ENCODE assay signal across 20 cellular contexts in genomic region chr11:111860257-111860656, GRCh38. TPM values are rescaled to one million over a fixed set of nuclear protein-coding genes. Genes with fewer than 3 reads are reported as not detected.
A peak's percentile ranks its signal among the peaks of the same experiment; 100 is the strongest.
DNase-seq lines count a peak whose midpoint lies in the region; ATAC-seq, FAIRE-seq and TF ChIP-seq lines count a peak whose summit lies in the region.
"Had no signal": no experiment of that assay in that cellular context is flagged by ENCODE, and none has a peak within 500 bp of the region (broad histone marks: within the 10 kb centered on the region; RNA-seq: fewer than 3 reads in every experiment).

No MANE protein-coding gene starts in this region.

- H3K36me3 ChIP-seq in right lobe of liver = peaks cover 0 to 8% (median 5%) of the 10 kb centered on the region in 4 donors

- H3K4me1 Mint-ChIP-seq in activated CD4-positive, alpha-beta T cell treated with anti-CD3 and anti-CD28 coated beads, Interleukin-2, amount 10 ng/mL, durations not matched to agents 7 days and 5 days = no peaks in the 10 kb centered on the region
- H3K4me1 Mint-ChIP-seq: CD4-positive, alpha-beta memory T cell had no signal

- H3K9me3 Mint-ChIP-seq in activated CD4-positive, alpha-beta T cell treated with anti-CD3 and anti-CD28 coated beads, Interleukin-2, amount 10 ng/mL, durations not matched to agents 7 days and 5 days = no peaks in the 10 kb centered on the region
- H3K9me3 Mint-ChIP-seq: CD4-positive, alpha-beta memory T cell had no signal

- TF ChIP-seq CTCF in right lobe of liver (IDR thresholded peaks at IDR 0.05) = no peak

- POLR2A ChIA-PET in activated CD4-positive, alpha-beta T cell treated with anti-CD3 and anti-CD28 coated beads, Interleukin-2, amount 10 ng/mL, durations not matched to agents 7 days and 5 days (lab: Charles Lee) = no interaction called here
- POLR2A ChIA-PET in HEK293T (lab: Yijun Ruan, JAX) = no interaction called here

- ATAC-seq in right lobe of liver = peak; percentile 91 to 94 (median 92)

- H3K27ac ChIP-seq in right lobe of liver = peak overlapping the region in 1 of 3 donors; percentile 64

- H3K4me3 Mint-ChIP-seq in activated CD4-positive, alpha-beta T cell treated with anti-CD3 and anti-CD28 coated beads, Interleukin-2, amount 10 ng/mL, durations not matched to agents 7 days and 5 days = no peak overlapping the region
- H3K4me3 Mint-ChIP-seq: CD4-positive, alpha-beta memory T cell had no signal

- TF ChIP-seq POLR2A in GM12891 (IDR thresholded peaks at IDR 0.05; ENCODE audit: low read depth, low read length) (no peak), right lobe of liver (IDR thresholded peaks at IDR 0.05) (no peak)

- WGBS in right lobe of liver (ENCODE audit: insufficient coverage, low coverage, low lambda C conversion rate, missing lambda C conversion rate) = 23% methylated on average over 3 of the region's 3 CpGs

- no peak overlapping the region for H3K27ac Mint-ChIP-seq in activated CD4-positive, alpha-beta T cell treated with anti-CD3 and anti-CD28 coated beads, Interleukin-2, amount 10 ng/mL, durations not matched to agents 7 days and 5 days

- DNase-seq in GM12891 (ENCODE audit: insufficient read length, low spot score) (no peak), HTR-8/SVneo (ENCODE audit: insufficient read length, low spot score) (no peak), right lobe of liver (no peak), germinal center (ENCODE audit: low spot score) (no peak), HEK293T (ENCODE audit: extremely low spot score) (no peak)
- DNase-seq in activated CD4-positive, alpha-beta T cell treated with anti-CD3 and anti-CD28 coated beads, Interleukin-2, amount 10 ng/mL, durations not matched to agents 7 days and 5 days = no peak
- DNase-seq: C1 segment of cervical spinal cord; Calu3; CD4-positive, alpha-beta memory T cell; COR-L47; DMS53; DMS79 treated with DMSO at 0.1 percent for 48 hours; GF-D8; GOT3 had no signal

- H3K27me3 ChIP-seq in right lobe of liver = no peaks in the 10 kb centered on the region

- no peaks in the 10 kb centered on the region for H3K27me3 Mint-ChIP-seq in activated CD4-positive, alpha-beta T cell treated with anti-CD3 and anti-CD28 coated beads, Interleukin-2, amount 10 ng/mL, durations not matched to agents 7 days and 5 days
- H3K27me3 Mint-ChIP-seq: CD4-positive, alpha-beta memory T cell had no signal

- intact Hi-C loops in right lobe of liver (cut with DNase I) = no loop called here

- H3K4me3 ChIP-seq in right lobe of liver = no peak overlapping the region
- H3K4me3 ChIP-seq: HAP-1 had no signal

- H3K36me3 Mint-ChIP-seq in activated CD4-positive, alpha-beta T cell treated with anti-CD3 and anti-CD28 coated beads, Interleukin-2, amount 10 ng/mL, durations not matched to agents 7 days and 5 days (ENCODE audit: low read depth) = peaks cover 20% of the 10 kb centered on the region

- H3K9me3 ChIP-seq in right lobe of liver = no peaks in the 10 kb centered on the region
- H3K9me3 ChIP-seq: HAP-1 had no signal

- peaks cover 0 to 18% (median 6%) of the 10 kb centered on the region in 4 donors for H3K4me1 ChIP-seq in right lobe of liver
- H3K4me1 ChIP-seq: HAP-1 had no signal

- CTCF ChIA-PET in activated CD4-positive, alpha-beta T cell treated with anti-CD3 and anti-CD28 coated beads, Interleukin-2, amount 10 ng/mL, durations not matched to agents 7 days and 5 days (lab: Charles Lee) = interaction anchor here (1.2 kb wide), 1 partner anchor 14 kb away, joined by 3 read pairs; no protein-coding TSS in a partner anchor
- CTCF ChIA-PET in HEK293T (lab: Yijun Ruan, JAX) = no interaction called here

- FAIRE-seq in GM12891 (lab: Jason Lieb, UNC) (peak; percentile 13), HTR-8/SVneo (lab: Jason Lieb, UNC) (peak; percentile 80)
- FAIRE-seq: GM12892, H54 had no signal

TF ChIP-seq in GM12891, 5 proteins besides CTCF, POLR2A, EP300 and RAD21:
- TF ChIP-seq POLR2AphosphoS5 (IDR thresholded peaks at IDR 0.05; ENCODE audit: low read depth, low read length) = no peak
- TF ChIP-seq SPI1 (IDR thresholded peaks at IDR 0.05; ENCODE audit: low read depth, low read length) = no peak
- no peak for TF ChIP-seq TAF1 (IDR thresholded peaks at IDR 0.05; ENCODE audit: low read depth, low read length)
- no peak for TF ChIP-seq POU2F2 (IDR thresholded peaks at IDR 0.05; ENCODE audit: low read depth, low read length)
- TF ChIP-seq PAX5 (IDR thresholded peaks at IDR 0.05; ENCODE audit: insufficient read depth, low read length, severe bottlenecking) = no peak

TF ChIP-seq in HEK293T, 16 proteins besides CTCF, POLR2A, EP300 and RAD21:
- TF ChIP-seq FOXM1 (IDR thresholded peaks at IDR 0.05; ENCODE audit: borderline replicate concordance) = no peak
- TF ChIP-seq FOXA1 (IDR thresholded peaks at IDR 0.05) = no peak
- TF ChIP-seq CTBP1 (IDR thresholded peaks at IDR 0.05; ENCODE audit: borderline replicate concordance) = no peak
- TF ChIP-seq SP1 (IDR thresholded peaks at IDR 0.05) = no peak
- TF ChIP-seq FOXK2 (IDR thresholded peaks at IDR 0.05) = no peak
- no peak for TF ChIP-seq ZNF384 (IDR thresholded peaks at IDR 0.05)
- no peak for TF ChIP-seq PKNOX1 (IDR thresholded peaks at IDR 0.05)
TF ChIP-seq in HEK293T: peak in this region for 0.

RNA-seq across cellular contexts. Expression of gene ALG9, which starts 11.1 kb away (rescaled TPM):
- 22.9 TPM for polyA plus RNA-seq in GM12891 (2012; ENCODE audit: low read depth, missing spikeins)
- 10 to 100 TPM; 15.0 to 20.8 (median 18.2) TPM for total RNA-seq in right lobe of liver
- 10 to 100 TPM; 22.9 to 31.7 TPM for total RNA-seq in activated CD4-positive, alpha-beta T cell treated with anti-CD3 and anti-CD28 coated beads, Interleukin-2, amount 10 ng/mL, durations not matched to agents 7 days and 5 days

RNA-seq across cellular contexts. Expression of gene FDXACB1, which starts 18.7 kb away (rescaled TPM):
- polyA plus RNA-seq in GM12891 (2012; ENCODE audit: low read depth, missing spikeins) = 2.9 TPM
- 1 to 10 TPM in 4 of 6 experiments, under 1 TPM in 2; 0.90 to 1.3 (median 1.1) TPM for total RNA-seq in right lobe of liver
- total RNA-seq in activated CD4-positive, alpha-beta T cell treated with anti-CD3 and anti-CD28 coated beads, Interleukin-2, amount 10 ng/mL, durations not matched to agents 7 days and 5 days = 1 to 10 TPM; 4.2 to 5.1 TPM

RNA-seq across cellular contexts. Expression of gene CFAP68, which starts 19.1 kb away (rescaled TPM):
- 100 TPM for polyA plus RNA-seq in GM12891 (2012; ENCODE audit: low read depth, missing spikeins)
- 10 to 100 TPM; 10.6 to 22.9 (median 15.7) TPM for total RNA-seq in right lobe of liver
- total RNA-seq in activated CD4-positive, alpha-beta T cell treated with anti-CD3 and anti-CD28 coated beads, Interleukin-2, amount 10 ng/mL, durations not matched to agents 7 days and 5 days = 10 to 100 TPM; 18.3 to 26.5 TPM

RNA-seq across cellular contexts. Expression of gene CRYAB, which starts 51.3 kb away (rescaled TPM):
- polyA plus RNA-seq in GM12891 (2012; ENCODE audit: low read depth, missing spikeins) = not detected
- total RNA-seq in right lobe of liver = 10 to 100 TPM in 2 of 6 experiments, 1 to 10 TPM in 4; 3.6 to 10.5 (median 6.7) TPM
- not detected for total RNA-seq in activated CD4-positive, alpha-beta T cell treated with anti-CD3 and anti-CD28 coated beads, Interleukin-2, amount 10 ng/mL, durations not matched to agents 7 days and 5 days
- total RNA-seq: A172; CD4-positive, alpha-beta memory T cell; Daoy had no signal
- polyA plus RNA-seq: CD4-positive, alpha-beta memory T cell had no signal

RNA-seq across cellular contexts. Expression of gene HSPB2, which starts 52.3 kb away (rescaled TPM):
- not detected for polyA plus RNA-seq in GM12891 (2012; ENCODE audit: low read depth, missing spikeins)
- under 1 TPM in 2 of 6 experiments, not detected in 4; 0.20 to 0.49 TPM for total RNA-seq in right lobe of liver
- not detected for total RNA-seq in activated CD4-positive, alpha-beta T cell treated with anti-CD3 and anti-CD28 coated beads, Interleukin-2, amount 10 ng/mL, durations not matched to agents 7 days and 5 days
- total RNA-seq: A172; A673; Calu3; CD4-positive, alpha-beta memory T cell; Daoy had no signal
- polyA plus RNA-seq: CD4-positive, alpha-beta memory T cell had no signal
